8 cellular contexts compared by ENCODE assay signal in genomic region chr9:94156549-94157407, GRCh38.
DNase-seq lines count a peak whose midpoint lies in the region; ATAC-seq and TF ChIP-seq lines count a peak whose summit lies in the region.

No MANE protein-coding gene starts in this region.

- no peak for TF ChIP-seq CTCF in adrenal gland (IDR thresholded peaks at IDR 0.05)

- intact Hi-C loops in adrenal gland (cut with DNase I) = loop anchor here in 1 of 2 donors (10.0 kb wide), 1 partner anchor 48 kb away; no protein-coding TSS in a partner anchor

- H3K27ac ChIP-seq in adrenal gland (peak overlapping the region in 2 of 5 donors; percentile 8 to 73), substantia nigra (ENCODE audit: low read depth, low read length, poor library complexity, severe bottlenecking) (no peak overlapping the region)

- 43 to 71% (median 66%) methylated on average over 4 to 18 of the region's 18 CpGs for WGBS in adrenal gland, 4 donors

- peak; percentile 69 to 83 for DNase-seq in Kasumi-1 (lab: John Stamatoyannopoulos, UW)
- DNase-seq in adrenal gland = peak; percentile 54 to 88 (median 76)
- peak; percentile 20 to 56 for DNase-seq in hippocampal formation (lab: John Stamatoyannopoulos, UW)
- peak in 38 of 49 donors; percentile 2 to 87 (median 44) for DNase-seq in substantia nigra (lab: John Stamatoyannopoulos, UW)
- DNase-seq in activated gamma-delta T cell (lab: John Stamatoyannopoulos, UW) = no peak
- DNase-seq in stimulated activated CD4-positive, alpha-beta T cell treated with anti-CD3 and anti-CD28 coated beads, Interleukin-2, amount 100 ng/mL, for 48 hours = no peak
- no peak for DNase-seq in SIG-M5 treated with dmso at 0.1 percent for 504 hours (lab: John Stamatoyannopoulos, UW; ENCODE audit: unreplicated experiment)

- no peak overlapping the region for H3K4me3 ChIP-seq in adrenal gland

- no peaks in the 10 kb centered on the region for H3K9me3 ChIP-seq in adrenal gland (replicated peaks in 1 of 3)

- H3K27me3 ChIP-seq in adrenal gland = no peaks in the 10 kb centered on the region

- H3K36me3 ChIP-seq in adrenal gland (replicated peaks in 1 of 2) = no peaks in the 10 kb centered on the region

- H3K4me1 ChIP-seq in adrenal gland (replicated peaks in 1 of 2) = peaks cover 0 to 7% of the 10 kb centered on the region in 2 donors

- no peak for TF ChIP-seq POLR2A in adrenal gland (IDR thresholded peaks at IDR 0.05)

- ATAC-seq in HG03378 (IDR thresholded peaks at IDR 0.05; ENCODE audit: unreplicated experiment) = no peak

Comparison
In these comparisons a context has a peak if more than half of its experiments do, and no peak if none do; other contexts are left out.
1. DNase-seq: peak in Kasumi-1 (2 of 2), adrenal gland (7 of 7), hippocampal formation (2 of 2) and substantia nigra (38 of 49); none in activated gamma-delta T cell (single experiment), stimulated activated CD4-positive, alpha-beta T cell treated with anti-CD3 and anti-CD28 coated beads, Interleukin-2, amount 100 ng/mL, for 48 hours (0 of 2) and SIG-M5 treated with dmso at 0.1 percent for 504 hours (single experiment).